ENCODE assay signal across 8 cellular contexts in genomic region chr11:6251120-6251733, GRCh38. TPM values are rescaled to one million over a fixed set of nuclear protein-coding genes. Genes with fewer than 3 reads are reported as not detected.
DNase-seq lines count a peak whose midpoint lies in the region; ATAC-seq and TF ChIP-seq lines count a peak whose summit lies in the region.

No MANE protein-coding gene starts in this region.

- in situ Hi-C loops in Caki2 (cut with HindIII; ENCODE audit: low pct_unique_long_range_greater_than_20kb, low sequenced_read_pairs), result no loop called here

- H3K27me3 ChIP-seq in adipocyte (replicated peaks; ENCODE audit: control insufficient read depth, insufficient read depth, low read length), result peaks cover 4% of the 10 kb centered on the region
- peaks cover 0 to 7% (median 0%) of the 10 kb centered on the region in 3 donors for H3K27me3 ChIP-seq in psoas muscle (ENCODE audit: insufficient read depth in 3 of 3, low read length in 2 of 3)

- ATAC-seq in GM19438 (IDR thresholded peaks at IDR 0.05; ENCODE audit: low read depth, unreplicated experiment) (peak; percentile 95), left cardiac atrium (peak; percentile 79 to 83), psoas muscle (peak; percentile 87 to 98 (median 95))

- H3K36me3 ChIP-seq in adipocyte (ENCODE audit: control insufficient read depth, insufficient read depth, low read length, severe bottlenecking) (no peaks in the 10 kb centered on the region), psoas muscle (ENCODE audit: insufficient read depth in 1 of 2, low read depth in 1 of 2) (no peaks in the 10 kb centered on the region)

- H3K4me1 ChIP-seq in adipocyte (ENCODE audit: control insufficient read depth, insufficient read depth, low read length) (peaks cover 44% of the 10 kb centered on the region), psoas muscle (no peaks in the 10 kb centered on the region)

- no peak overlapping the region for H3K27ac ChIP-seq in psoas muscle

- intact Hi-C loops in left cardiac atrium (cut with DNase I), result loop anchor here in 1 of 2 donors (1.0 to 5.0 kb wide), 3 partner anchors 46 to 102 kb away; no protein-coding TSS in a partner anchor
- intact Hi-C loops in psoas muscle (cut with DNase I), result loop anchor here (2.0 to 10.0 kb wide), 4 partner anchors 64 to 104 kb away; no protein-coding TSS in a partner anchor

- peak; percentile 87 for TF ChIP-seq CTCF in psoas muscle (IDR thresholded peaks at IDR 0.05)

- H3K4me3 ChIP-seq in adipocyte (ENCODE audit: low read length), result no peak overlapping the region
- H3K4me3 ChIP-seq in psoas muscle, result no peak overlapping the region

- DNase-seq in Caki2 (ENCODE audit: low read depth), result peak; percentile 42
- peak; percentile 51 for DNase-seq in HK-2 (ENCODE audit: unreplicated experiment)
- DNase-seq in RPMI8226, result peak; percentile 53
- DNase-seq in adipocyte (ENCODE audit: low read depth), result peak; percentile 75
- peak; percentile 58 for DNase-seq in left cardiac atrium
- peak; percentile 63 to 82 for DNase-seq in psoas muscle
- DNase-seq in T1000 (lab: John Stamatoyannopoulos, UW), result no peak

- H3K9ac ChIP-seq in adipocyte (ENCODE audit: low read length), result no peak overlapping the region

- WGBS in psoas muscle, 3 donors, result 47 to 49% (median 48%) methylated on average over 6 of the region's 6 CpGs

- H3K9me3 ChIP-seq in adipocyte (ENCODE audit: control insufficient read depth, low read length) (no peaks in the 10 kb centered on the region), psoas muscle (no peaks in the 10 kb centered on the region)

RNA-seq across cellular contexts. Expression of gene CCKBR, which starts 8.4 kb away (rescaled TPM):
- not detected in 2 replicates for total RNA-seq in Caki2 (2014; rRNA removed; shearing (Covaris generic); ENCODE audit: low replicate concordance)
- not detected for total RNA-seq in left cardiac atrium
- total RNA-seq in psoas muscle, result not detected
- polyA plus RNA-seq in psoas muscle, result not detected

RNA-seq across cellular contexts. Expression of gene CNGA4, which starts 12.3 kb away (rescaled TPM):
- not detected in 2 replicates for total RNA-seq in Caki2 (2014; rRNA removed; shearing (Covaris generic); ENCODE audit: low replicate concordance)
- total RNA-seq in left cardiac atrium, result not detected
- not detected for total RNA-seq in psoas muscle
- polyA plus RNA-seq in psoas muscle, result under 1 TPM in 2 of 3 donors, not detected in 1; 0.03 to 0.21 TPM

RNA-seq across cellular contexts. Expression of gene FHIP1B, which starts 16.8 kb away (rescaled TPM):
- 10.9 and 14.0 TPM in 2 replicates for total RNA-seq in Caki2 (2014; rRNA removed; shearing (Covaris generic); ENCODE audit: low replicate concordance)
- total RNA-seq in left cardiac atrium (10 to 100 TPM; 16.0 to 16.6 TPM), psoas muscle (10 to 100 TPM in 3 of 4 donors, 1 to 10 TPM in 1; 9.1 to 21.6 (median 15.6) TPM)
- 10 to 100 TPM; 15.7 to 22.2 (median 20.1) TPM for polyA plus RNA-seq in psoas muscle

RNA-seq across cellular contexts. Expression of gene C11orf42, which starts 45.9 kb away (rescaled TPM):
- not detected in 2 replicates for total RNA-seq in Caki2 (2014; rRNA removed; shearing (Covaris generic); ENCODE audit: low replicate concordance)
- total RNA-seq in left cardiac atrium (not detected), psoas muscle (not detected)
- not detected for polyA plus RNA-seq in psoas muscle

RNA-seq across cellular contexts. Expression of gene OR52W1, which starts 52.2 kb away (rescaled TPM):
- not detected in 2 replicates for total RNA-seq in Caki2 (2014; rRNA removed; shearing (Covaris generic); ENCODE audit: low replicate concordance)
- total RNA-seq in left cardiac atrium, result not detected
- not detected for total RNA-seq in psoas muscle
- not detected for polyA plus RNA-seq in psoas muscle
